23 cellular contexts compared by ENCODE assay signal in genomic region chr6:26165261-26165790, GRCh38.
DNase-seq lines count a peak whose midpoint lies in the region; ATAC-seq and TF ChIP-seq lines count a peak whose summit lies in the region.
"Had no signal": no experiment of that assay in that cellular context is flagged by ENCODE, and none has a peak within 500 bp of the region (broad histone marks: within the 10 kb centered on the region; RNA-seq: fewer than 3 reads in every experiment).

No MANE protein-coding gene starts in this region.

- H3K9ac ChIP-seq in DND-41 (ENCODE audit: low read depth, low read length): 0 out of 2 replicates have a peak overlapping the region, but pooled peaks have one; percentile 27

- peaks cover 33% of the 10 kb centered on the region for H3K4me1 Mint-ChIP-seq in activated CD4-positive, alpha-beta T cell treated with anti-CD3 and anti-CD28 coated beads for 36 hours
- H3K4me1 Mint-ChIP-seq in activated CD8-positive, alpha-beta T cell treated with anti-CD3 and anti-CD28 coated beads for 36 hours (ENCODE audit: low read depth): peaks cover 46% of the 10 kb centered on the region
- H3K4me1 Mint-ChIP-seq in mesothelial cell of epicardium: peaks cover 5% of the 10 kb centered on the region

- H3K4me1 ChIP-seq in DND-41 (ENCODE audit: insufficient read depth, low read length): peaks cover 51% of the 10 kb centered on the region

- peak overlapping the region; percentile 57 for H3K27ac ChIP-seq in DND-41 (ENCODE audit: low read length)
- H3K27ac ChIP-seq: esophagus muscularis mucosa, HL-60 had no signal

- H3K27me3 Mint-ChIP-seq in activated CD4-positive, alpha-beta T cell treated with anti-CD3 and anti-CD28 coated beads for 36 hours: no peaks in the 10 kb centered on the region
- no peaks in the 10 kb centered on the region for H3K27me3 Mint-ChIP-seq in activated CD8-positive, alpha-beta T cell treated with anti-CD3 and anti-CD28 coated beads for 36 hours
- no peaks in the 10 kb centered on the region for H3K27me3 Mint-ChIP-seq in mesothelial cell of epicardium (ENCODE audit: low read depth)

- H3K9me3 Mint-ChIP-seq in activated CD4-positive, alpha-beta T cell treated with anti-CD3 and anti-CD28 coated beads for 36 hours (ENCODE audit: low read depth): no peaks in the 10 kb centered on the region
- H3K9me3 Mint-ChIP-seq in activated CD8-positive, alpha-beta T cell treated with anti-CD3 and anti-CD28 coated beads for 36 hours: no peaks in the 10 kb centered on the region
- no peaks in the 10 kb centered on the region for H3K9me3 Mint-ChIP-seq in mesothelial cell of epicardium

- H3K36me3 Mint-ChIP-seq in activated CD4-positive, alpha-beta T cell treated with anti-CD3 and anti-CD28 coated beads for 36 hours (ENCODE audit: low read depth): peaks cover 2% of the 10 kb centered on the region
- peaks cover 10% of the 10 kb centered on the region for H3K36me3 Mint-ChIP-seq in activated CD8-positive, alpha-beta T cell treated with anti-CD3 and anti-CD28 coated beads for 36 hours (ENCODE audit: low read depth)
- peaks cover 14% of the 10 kb centered on the region for H3K36me3 Mint-ChIP-seq in mesothelial cell of epicardium

- H4K20me1 ChIP-seq in DND-41 (ENCODE audit: insufficient read depth, low read length): no peaks in the 10 kb centered on the region

- H3K27me3 ChIP-seq in DND-41 (ENCODE audit: insufficient read depth, low read length, poor library complexity): no peaks in the 10 kb centered on the region
- H3K27me3 ChIP-seq: esophagus muscularis mucosa had no signal

- CTCF ChIA-PET in activated CD4-positive, alpha-beta T cell treated with anti-CD3 and anti-CD28 coated beads for 36 hours (lab: Charles Lee): no interaction called here
- CTCF ChIA-PET in activated CD8-positive, alpha-beta T cell treated with anti-CD3 and anti-CD28 coated beads for 36 hours (lab: Charles Lee): no interaction called here

- H3K27ac Mint-ChIP-seq in activated CD4-positive, alpha-beta T cell treated with anti-CD3 and anti-CD28 coated beads for 36 hours: peak overlapping the region; percentile 47
- H3K27ac Mint-ChIP-seq in activated CD8-positive, alpha-beta T cell treated with anti-CD3 and anti-CD28 coated beads for 36 hours: peak overlapping the region; percentile 68
- peak overlapping the region; percentile 50 for H3K27ac Mint-ChIP-seq in mesothelial cell of epicardium

- H3K9me3 ChIP-seq in DND-41 (ENCODE audit: insufficient read depth, low read length, severe bottlenecking): no peaks in the 10 kb centered on the region
- H3K9me3 ChIP-seq: esophagus muscularis mucosa had no signal

- no peak overlapping the region for H3K4me3 ChIP-seq in DND-41 (ENCODE audit: low read depth in 1 of 2, low read length in 2 of 2)
- H3K4me3 ChIP-seq: esophagus muscularis mucosa, GM12878, smooth muscle cell had no signal

- H3K79me2 ChIP-seq in DND-41 (ENCODE audit: insufficient read depth, low read length): peaks cover 40% of the 10 kb centered on the region

- H3K36me3 ChIP-seq in DND-41 (ENCODE audit: insufficient read depth, low read length): peaks cover 5% of the 10 kb centered on the region; the same call in 1 of the 2 replicates

- no peak overlapping the region for H3K4me3 Mint-ChIP-seq in activated CD4-positive, alpha-beta T cell treated with anti-CD3 and anti-CD28 coated beads for 36 hours
- H3K4me3 Mint-ChIP-seq in activated CD8-positive, alpha-beta T cell treated with anti-CD3 and anti-CD28 coated beads for 36 hours: no peak overlapping the region
- no peak overlapping the region for H3K4me3 Mint-ChIP-seq in mesothelial cell of epicardium

- H3K4me2 ChIP-seq in DND-41 (ENCODE audit: insufficient read depth, low read length): no peak overlapping the region
- H3K4me2 ChIP-seq: smooth muscle cell had no signal

- intact Hi-C loops in activated CD4-positive, alpha-beta T cell treated with anti-CD3 and anti-CD28 coated beads for 36 hours (cut with DNase I, micrococcal nuclease): no loop called here
- intact Hi-C loops in activated CD8-positive, alpha-beta T cell treated with anti-CD3 and anti-CD28 coated beads for 36 hours (cut with micrococcal nuclease): no loop called here

- no peak for DNase-seq in activated CD4-positive, alpha-beta T cell treated with anti-CD3 and anti-CD28 coated beads for 36 hours
- DNase-seq in activated CD4-positive, alpha-beta T cell treated with anti-CD3 and anti-CD28 coated beads for 48 hours: no peak
- DNase-seq in DND-41 (no peak), mesothelial cell of epicardium (ENCODE audit: low spot score in 2 of 2, unreplicated experiment in 2 of 2) (no peak), NCI-H446 treated with DMSO at 0.1 percent for 48 hours (lab: John Stamatoyannopoulos, UW) (no peak)
- DNase-seq in activated CD8-positive, alpha-beta T cell treated with anti-CD3 and anti-CD28 coated beads for 36 hours: peak; percentile 19
- DNase-seq: activated CD4-positive, alpha-beta T cell treated with anti-CD3 and anti-CD28 coated beads, Interleukin-2, amount 50 U/mL, for 48 hours; aorta; DMS 273 treated with DMSO at 0.1 percent for 48 hours; effector CD8-positive, alpha-beta T cell; IMR-90; kidney glomerular epithelial cell; mesendoderm; NCI-H1694 treated with DMSO at 0.1 percent for 48 hours; NCI-H82; stimulated activated CD4-positive, alpha-beta T cell treated with anti-CD3 and anti-CD28 coated beads, Interleukin-4, amount 100 ng/mL, for 1 hour; substantia nigra had no signal

- no peak overlapping the region for H2AFZ ChIP-seq in DND-41 (ENCODE audit: low read depth, low read length)

- POLR2A ChIA-PET in activated CD4-positive, alpha-beta T cell treated with anti-CD3 and anti-CD28 coated beads for 36 hours (lab: Charles Lee): no interaction called here
- POLR2A ChIA-PET in activated CD8-positive, alpha-beta T cell treated with anti-CD3 and anti-CD28 coated beads for 36 hours (lab: Charles Lee): interaction anchor here (0.7 to 3.1 kb wide), 10 partner anchors 8 to 109 kb away, joined by 3 to 32 read pairs (median 4); a partner anchor contains a TSS

- TF ChIP-seq CTCF in DND-41 (IDR thresholded peaks at IDR 0.05; ENCODE audit: borderline replicate concordance, extremely low read depth, low read length, poor library complexity, severe bottlenecking) (no peak), mesothelial cell of epicardium (IDR thresholded peaks at IDR 0.05; ENCODE audit: unreplicated experiment) (no peak)
- TF ChIP-seq CTCF in activated CD8-positive, alpha-beta T cell treated with anti-CD3 and anti-CD28 coated beads for 36 hours (IDR thresholded peaks at IDR 0.05): no peak

- peak; percentile 33 for ATAC-seq in activated CD4-positive, alpha-beta T cell treated with anti-CD3 and anti-CD28 coated beads for 36 hours
- no peak for ATAC-seq in DND-41 (ENCODE audit: insufficient read depth, low read depth)
- peak; percentile 29 for ATAC-seq in activated CD8-positive, alpha-beta T cell treated with anti-CD3 and anti-CD28 coated beads for 36 hours
- no peak for ATAC-seq in HG02678 (IDR thresholded peaks at IDR 0.05; ENCODE audit: unreplicated experiment)
- ATAC-seq in GM21526 (IDR thresholded peaks at IDR 0.05; ENCODE audit: low FRiP score, unreplicated experiment): no peak
- ATAC-seq: GM12878 had no signal

Comparison
In these comparisons a context has a peak if more than half of its experiments do, and no peak if none do; other contexts are left out.
1. ATAC-seq: peak in activated CD4-positive, alpha-beta T cell treated with anti-CD3 and anti-CD28 coated beads for 36 hours (single experiment) and activated CD8-positive, alpha-beta T cell treated with anti-CD3 and anti-CD28 coated beads for 36 hours (single experiment); none in DND-41 (single experiment), HG02678 (single experiment) and GM21526 (single experiment).
2. Peak in every context shown above with its lines, with median percentiles within 50 percentile points of each other: H3K27ac Mint-ChIP-seq.